Comparison of ENCODE assay signal across 3 cellular contexts in the genomic region with DNA sequence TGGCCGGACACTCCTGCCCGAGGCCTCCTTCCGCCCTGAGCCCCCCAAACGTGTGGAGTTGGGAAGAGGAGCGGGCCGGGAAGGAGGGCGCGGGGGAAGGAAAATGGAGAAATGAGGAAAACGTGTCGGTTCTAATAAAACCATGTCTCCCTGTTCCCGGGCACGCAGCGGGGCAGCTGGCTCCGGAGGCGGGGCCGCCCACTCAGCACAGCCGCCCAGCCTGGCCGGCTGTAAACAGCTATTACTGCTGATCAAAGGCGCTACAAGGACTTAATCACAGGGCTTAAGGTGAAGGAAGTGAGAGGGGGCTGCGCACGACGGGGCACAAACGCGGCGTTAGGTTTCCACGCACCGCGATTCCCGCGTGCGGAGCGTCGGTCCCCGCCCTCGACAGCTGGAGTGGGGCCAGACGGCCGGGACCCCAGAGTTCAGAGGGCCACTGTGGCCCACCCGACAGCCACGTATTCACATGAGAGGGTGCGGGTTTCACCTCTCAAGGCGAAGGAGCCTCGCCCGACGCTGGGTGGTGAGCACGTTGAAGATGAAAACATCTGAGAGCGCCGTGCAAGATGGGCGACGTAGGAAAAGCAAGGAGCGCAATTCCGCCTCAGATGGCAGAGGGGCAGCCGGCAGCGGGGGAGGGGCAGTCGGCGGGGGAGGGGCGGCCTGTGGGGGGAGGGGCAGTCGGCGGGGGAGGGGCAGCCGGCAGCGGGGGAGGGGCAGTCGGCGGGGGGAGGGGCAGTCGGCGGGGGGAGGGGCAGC.
TF ChIP-seq lines count a peak whose summit lies in the region.

No MANE protein-coding gene starts in this region.

TF ChIP-seq in liver, 16 proteins besides CTCF, POLR2A, EP300 and RAD21 (continued from another document):
- TF ChIP-seq, protein P1, sequence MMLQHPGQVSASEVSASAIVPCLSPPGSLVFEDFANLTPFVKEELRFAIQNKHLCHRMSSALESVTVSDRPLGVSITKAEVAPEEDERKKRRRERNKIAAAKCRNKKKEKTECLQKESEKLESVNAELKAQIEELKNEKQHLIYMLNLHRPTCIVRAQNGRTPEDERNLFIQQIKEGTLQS (IDR thresholded peaks at IDR 0.05): no peak
- TF ChIP-seq, protein P2, sequence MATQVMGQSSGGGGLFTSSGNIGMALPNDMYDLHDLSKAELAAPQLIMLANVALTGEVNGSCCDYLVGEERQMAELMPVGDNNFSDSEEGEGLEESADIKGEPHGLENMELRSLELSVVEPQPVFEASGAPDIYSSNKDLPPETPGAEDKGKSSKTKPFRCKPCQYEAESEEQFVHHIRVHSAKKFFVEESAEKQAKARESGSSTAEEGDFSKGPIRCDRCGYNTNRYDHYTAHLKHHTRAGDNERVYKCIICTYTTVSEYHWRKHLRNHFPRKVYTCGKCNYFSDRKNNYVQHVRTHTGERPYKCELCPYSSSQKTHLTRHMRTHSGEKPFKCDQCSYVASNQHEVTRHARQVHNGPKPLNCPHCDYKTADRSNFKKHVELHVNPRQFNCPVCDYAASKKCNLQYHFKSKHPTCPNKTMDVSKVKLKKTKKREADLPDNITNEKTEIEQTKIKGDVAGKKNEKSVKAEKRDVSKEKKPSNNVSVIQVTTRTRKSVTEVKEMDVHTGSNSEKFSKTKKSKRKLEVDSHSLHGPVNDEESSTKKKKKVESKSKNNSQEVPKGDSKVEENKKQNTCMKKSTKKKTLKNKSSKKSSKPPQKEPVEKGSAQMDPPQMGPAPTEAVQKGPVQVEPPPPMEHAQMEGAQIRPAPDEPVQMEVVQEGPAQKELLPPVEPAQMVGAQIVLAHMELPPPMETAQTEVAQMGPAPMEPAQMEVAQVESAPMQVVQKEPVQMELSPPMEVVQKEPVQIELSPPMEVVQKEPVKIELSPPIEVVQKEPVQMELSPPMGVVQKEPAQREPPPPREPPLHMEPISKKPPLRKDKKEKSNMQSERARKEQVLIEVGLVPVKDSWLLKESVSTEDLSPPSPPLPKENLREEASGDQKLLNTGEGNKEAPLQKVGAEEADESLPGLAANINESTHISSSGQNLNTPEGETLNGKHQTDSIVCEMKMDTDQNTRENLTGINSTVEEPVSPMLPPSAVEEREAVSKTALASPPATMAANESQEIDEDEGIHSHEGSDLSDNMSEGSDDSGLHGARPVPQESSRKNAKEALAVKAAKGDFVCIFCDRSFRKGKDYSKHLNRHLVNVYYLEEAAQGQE (IDR thresholded peaks at IDR 0.05): no peak
- TF ChIP-seq GABPA (IDR thresholded peaks at IDR 0.05 in 1 of 2, conservative IDR thresholded peaks at IDR 0.05 in 1 of 2) (no peak), TAF1 (conservative IDR thresholded peaks at IDR 0.05) (no peak)
- TF ChIP-seq, protein P3, sequence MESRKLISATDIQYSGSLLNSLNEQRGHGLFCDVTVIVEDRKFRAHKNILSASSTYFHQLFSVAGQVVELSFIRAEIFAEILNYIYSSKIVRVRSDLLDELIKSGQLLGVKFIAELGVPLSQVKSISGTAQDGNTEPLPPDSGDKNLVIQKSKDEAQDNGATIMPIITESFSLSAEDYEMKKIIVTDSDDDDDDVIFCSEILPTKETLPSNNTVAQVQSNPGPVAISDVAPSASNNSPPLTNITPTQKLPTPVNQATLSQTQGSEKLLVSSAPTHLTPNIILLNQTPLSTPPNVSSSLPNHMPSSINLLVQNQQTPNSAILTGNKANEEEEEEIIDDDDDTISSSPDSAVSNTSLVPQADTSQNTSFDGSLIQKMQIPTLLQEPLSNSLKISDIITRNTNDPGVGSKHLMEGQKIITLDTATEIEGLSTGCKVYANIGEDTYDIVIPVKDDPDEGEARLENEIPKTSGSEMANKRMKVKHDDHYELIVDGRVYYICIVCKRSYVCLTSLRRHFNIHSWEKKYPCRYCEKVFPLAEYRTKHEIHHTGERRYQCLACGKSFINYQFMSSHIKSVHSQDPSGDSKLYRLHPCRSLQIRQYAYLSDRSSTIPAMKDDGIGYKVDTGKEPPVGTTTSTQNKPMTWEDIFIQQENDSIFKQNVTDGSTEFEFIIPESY (IDR thresholded peaks at IDR 0.05): no peak

TF ChIP-seq in HepG2, 621 proteins besides CTCF, POLR2A, EP300 and RAD21 (continues in another document):
- TF ChIP-seq, protein P4, sequence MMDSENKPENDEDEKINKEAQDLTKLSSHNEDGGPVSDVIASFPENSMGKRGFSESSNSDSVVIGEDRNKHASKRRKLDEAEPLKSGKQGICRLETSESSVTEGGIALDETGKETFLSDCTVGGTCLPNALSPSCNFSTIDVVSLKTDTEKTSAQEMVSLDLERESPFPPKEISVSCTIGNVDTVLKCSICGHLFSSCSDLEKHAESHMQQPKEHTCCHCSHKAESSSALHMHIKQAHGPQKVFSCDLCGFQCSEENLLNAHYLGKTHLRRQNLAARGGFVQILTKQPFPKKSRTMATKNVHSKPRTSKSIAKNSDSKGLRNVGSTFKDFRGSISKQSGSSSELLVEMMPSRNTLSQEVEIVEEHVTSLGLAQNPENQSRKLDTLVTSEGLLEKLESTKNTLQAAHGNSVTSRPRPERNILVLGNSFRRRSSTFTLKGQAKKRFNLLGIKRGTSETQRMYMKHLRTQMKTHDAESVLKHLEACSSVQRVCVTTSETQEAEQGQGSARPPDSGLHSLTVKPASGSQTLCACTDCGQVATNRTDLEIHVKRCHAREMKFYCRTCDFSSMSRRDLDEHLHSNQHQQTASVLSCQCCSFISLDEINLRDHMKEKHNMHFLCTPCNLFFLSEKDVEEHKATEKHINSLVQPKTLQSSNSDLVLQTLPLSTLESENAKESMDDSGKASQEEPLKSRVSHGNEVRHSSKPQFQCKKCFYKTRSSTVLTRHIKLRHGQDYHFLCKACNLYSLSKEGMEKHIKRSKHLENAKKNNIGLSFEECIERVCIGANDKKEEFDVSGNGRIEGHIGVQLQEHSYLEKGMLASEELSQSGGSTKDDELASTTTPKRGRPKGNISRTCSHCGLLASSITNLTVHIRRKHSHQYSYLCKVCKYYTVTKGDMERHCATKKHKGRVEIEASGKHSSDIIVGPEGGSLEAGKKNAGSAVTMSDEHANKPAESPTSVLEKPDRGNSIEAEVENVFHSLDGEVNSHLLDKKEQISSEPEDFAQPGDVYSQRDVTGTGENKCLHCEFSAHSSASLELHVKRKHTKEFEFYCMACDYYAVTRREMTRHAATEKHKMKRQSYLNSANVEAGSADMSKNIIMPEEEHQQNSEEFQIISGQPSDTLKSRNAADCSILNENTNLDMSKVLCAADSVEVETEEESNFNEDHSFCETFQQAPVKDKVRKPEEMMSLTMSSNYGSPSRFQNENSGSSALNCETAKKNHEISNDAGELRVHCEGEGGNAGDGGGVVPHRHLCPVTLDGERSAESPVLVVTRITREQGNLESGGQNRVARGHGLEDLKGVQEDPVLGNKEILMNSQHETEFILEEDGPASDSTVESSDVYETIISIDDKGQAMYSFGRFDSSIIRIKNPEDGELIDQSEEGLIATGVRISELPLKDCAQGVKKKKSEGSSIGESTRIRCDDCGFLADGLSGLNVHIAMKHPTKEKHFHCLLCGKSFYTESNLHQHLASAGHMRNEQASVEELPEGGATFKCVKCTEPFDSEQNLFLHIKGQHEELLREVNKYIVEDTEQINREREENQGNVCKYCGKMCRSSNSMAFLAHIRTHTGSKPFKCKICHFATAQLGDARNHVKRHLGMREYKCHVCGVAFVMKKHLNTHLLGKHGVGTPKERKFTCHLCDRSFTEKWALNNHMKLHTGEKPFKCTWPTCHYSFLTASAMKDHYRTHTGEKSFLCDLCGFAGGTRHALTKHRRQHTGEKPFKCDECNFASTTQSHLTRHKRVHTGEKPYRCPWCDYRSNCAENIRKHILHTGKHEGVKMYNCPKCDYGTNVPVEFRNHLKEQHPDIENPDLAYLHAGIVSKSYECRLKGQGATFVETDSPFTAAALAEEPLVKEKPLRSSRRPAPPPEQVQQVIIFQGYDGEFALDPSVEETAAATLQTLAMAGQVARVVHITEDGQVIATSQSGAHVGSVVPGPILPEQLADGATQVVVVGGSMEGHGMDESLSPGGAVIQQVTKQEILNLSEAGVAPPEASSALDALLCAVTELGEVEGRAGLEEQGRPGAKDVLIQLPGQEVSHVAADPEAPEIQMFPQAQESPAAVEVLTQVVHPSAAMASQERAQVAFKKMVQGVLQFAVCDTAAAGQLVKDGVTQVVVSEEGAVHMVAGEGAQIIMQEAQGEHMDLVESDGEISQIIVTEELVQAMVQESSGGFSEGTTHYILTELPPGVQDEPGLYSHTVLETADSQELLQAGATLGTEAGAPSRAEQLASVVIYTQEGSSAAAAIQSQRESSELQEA (CRISPR knock-in tag; IDR thresholded peaks at IDR 0.05; ENCODE audit: not compliant biosample characterization): no peak
- no peak for TF ChIP-seq THAP11 (CRISPR knock-in tag; IDR thresholded peaks at IDR 0.05)
- no peak for TF ChIP-seq KDM3A (CRISPR knock-in tag; IDR thresholded peaks at IDR 0.05; ENCODE audit: low read depth)
- TF ChIP-seq ELF3 (CRISPR knock-in tag; IDR thresholded peaks at IDR 0.05): no peak
- TF ChIP-seq, protein P5, sequence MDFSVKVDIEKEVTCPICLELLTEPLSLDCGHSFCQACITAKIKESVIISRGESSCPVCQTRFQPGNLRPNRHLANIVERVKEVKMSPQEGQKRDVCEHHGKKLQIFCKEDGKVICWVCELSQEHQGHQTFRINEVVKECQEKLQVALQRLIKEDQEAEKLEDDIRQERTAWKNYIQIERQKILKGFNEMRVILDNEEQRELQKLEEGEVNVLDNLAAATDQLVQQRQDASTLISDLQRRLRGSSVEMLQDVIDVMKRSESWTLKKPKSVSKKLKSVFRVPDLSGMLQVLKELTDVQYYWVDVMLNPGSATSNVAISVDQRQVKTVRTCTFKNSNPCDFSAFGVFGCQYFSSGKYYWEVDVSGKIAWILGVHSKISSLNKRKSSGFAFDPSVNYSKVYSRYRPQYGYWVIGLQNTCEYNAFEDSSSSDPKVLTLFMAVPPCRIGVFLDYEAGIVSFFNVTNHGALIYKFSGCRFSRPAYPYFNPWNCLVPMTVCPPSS (IDR thresholded peaks at IDR 0.05): no peak
- no peak for TF ChIP-seq TMF1 (CRISPR knock-in tag; IDR thresholded peaks at IDR 0.05; ENCODE audit: low read depth)

TF ChIP-seq in WTC11, 78 proteins besides CTCF, POLR2A, EP300 and RAD21 (continued from another document):
- TF ChIP-seq, protein P6, sequence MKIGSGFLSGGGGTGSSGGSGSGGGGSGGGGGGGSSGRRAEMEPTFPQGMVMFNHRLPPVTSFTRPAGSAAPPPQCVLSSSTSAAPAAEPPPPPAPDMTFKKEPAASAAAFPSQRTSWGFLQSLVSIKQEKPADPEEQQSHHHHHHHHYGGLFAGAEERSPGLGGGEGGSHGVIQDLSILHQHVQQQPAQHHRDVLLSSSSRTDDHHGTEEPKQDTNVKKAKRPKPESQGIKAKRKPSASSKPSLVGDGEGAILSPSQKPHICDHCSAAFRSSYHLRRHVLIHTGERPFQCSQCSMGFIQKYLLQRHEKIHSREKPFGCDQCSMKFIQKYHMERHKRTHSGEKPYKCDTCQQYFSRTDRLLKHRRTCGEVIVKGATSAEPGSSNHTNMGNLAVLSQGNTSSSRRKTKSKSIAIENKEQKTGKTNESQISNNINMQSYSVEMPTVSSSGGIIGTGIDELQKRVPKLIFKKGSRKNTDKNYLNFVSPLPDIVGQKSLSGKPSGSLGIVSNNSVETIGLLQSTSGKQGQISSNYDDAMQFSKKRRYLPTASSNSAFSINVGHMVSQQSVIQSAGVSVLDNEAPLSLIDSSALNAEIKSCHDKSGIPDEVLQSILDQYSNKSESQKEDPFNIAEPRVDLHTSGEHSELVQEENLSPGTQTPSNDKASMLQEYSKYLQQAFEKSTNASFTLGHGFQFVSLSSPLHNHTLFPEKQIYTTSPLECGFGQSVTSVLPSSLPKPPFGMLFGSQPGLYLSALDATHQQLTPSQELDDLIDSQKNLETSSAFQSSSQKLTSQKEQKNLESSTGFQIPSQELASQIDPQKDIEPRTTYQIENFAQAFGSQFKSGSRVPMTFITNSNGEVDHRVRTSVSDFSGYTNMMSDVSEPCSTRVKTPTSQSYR (CRISPR knock-in tag; IDR thresholded peaks at IDR 0.05): no peak
- TF ChIP-seq ZNF219 (CRISPR knock-in tag; IDR thresholded peaks at IDR 0.05; ENCODE audit: borderline replicate concordance) (no peak), NFATC4 (CRISPR knock-in tag; IDR thresholded peaks at IDR 0.05) (no peak), FOXP1 (CRISPR knock-in tag; IDR thresholded peaks at IDR 0.05; ENCODE audit: borderline replicate concordance) (no peak)
- TF ChIP-seq, protein P7, sequence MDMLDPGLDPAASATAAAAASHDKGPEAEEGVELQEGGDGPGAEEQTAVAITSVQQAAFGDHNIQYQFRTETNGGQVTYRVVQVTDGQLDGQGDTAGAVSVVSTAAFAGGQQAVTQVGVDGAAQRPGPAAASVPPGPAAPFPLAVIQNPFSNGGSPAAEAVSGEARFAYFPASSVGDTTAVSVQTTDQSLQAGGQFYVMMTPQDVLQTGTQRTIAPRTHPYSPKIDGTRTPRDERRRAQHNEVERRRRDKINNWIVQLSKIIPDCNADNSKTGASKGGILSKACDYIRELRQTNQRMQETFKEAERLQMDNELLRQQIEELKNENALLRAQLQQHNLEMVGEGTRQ (CRISPR knock-in tag; IDR thresholded peaks at IDR 0.05): no peak
